11 cellular contexts compared by ENCODE assay signal in genomic region chr2:64405476-64406406, GRCh38. TPM values are rescaled to one million over a fixed set of nuclear protein-coding genes. Genes with fewer than 3 reads are reported as not detected.
DNase-seq lines count a peak whose midpoint lies in the region; ATAC-seq and TF ChIP-seq lines count a peak whose summit lies in the region.
"Had no signal": no experiment of that assay in that cellular context is flagged by ENCODE, and none has a peak within 500 bp of the region (broad histone marks: within the 10 kb centered on the region; RNA-seq: fewer than 3 reads in every experiment).

No MANE protein-coding gene starts in this region.

- H3K79me2 ChIP-seq in ACC112 (ENCODE audit: control insufficient read depth, insufficient read depth, low read length, unreplicated experiment), result no peaks in the 10 kb centered on the region

- TF ChIP-seq CTCF in endothelial cell (IDR thresholded peaks at IDR 0.05; ENCODE audit: unreplicated experiment) (no peak), testis (IDR thresholded peaks at IDR 0.05) (no peak)

- H3K36me3 Mint-ChIP-seq in endothelial cell (ENCODE audit: low read depth, unreplicated experiment), result no peaks in the 10 kb centered on the region
- H3K36me3 Mint-ChIP-seq: CD14-positive monocyte had no signal

- H2AFZ ChIP-seq in ACC112 (ENCODE audit: low read length, unreplicated experiment), result peak overlapping the region; percentile 63

- H3K4me1 Mint-ChIP-seq in endothelial cell (ENCODE audit: unreplicated experiment), result peaks cover 61% of the 10 kb centered on the region

- H3K4me3 ChIP-seq in ACC112 (ENCODE audit: low read depth, low read length), result peak overlapping the region; percentile 34; the same call in 1 of the 2 replicates
- H3K4me3 ChIP-seq in mucosa of rectum (ENCODE audit: low read length in 2 of 2), result peak overlapping the region; percentile 53 to 62
- no peak overlapping the region for H3K4me3 ChIP-seq in testis

- DNase-seq in M059J (ENCODE audit: low read depth), result peak; percentile 85
- DNase-seq in endothelial cell (ENCODE audit: low spot score), result no peak
- no peak for DNase-seq in testis
- DNase-seq in effector CD4-positive, alpha-beta T cell, result no peak
- DNase-seq in activated CD4-positive, CD25-positive, alpha-beta regulatory T cell (lab: John Stamatoyannopoulos, UW), result no peak
- DNase-seq: activated gamma-delta T cell treated with Interleukin-2 at 50 U/mL for 16 hours, NCI-H1694 had no signal

- H3K9me3 ChIP-seq in mucosa of rectum (ENCODE audit: control insufficient read depth in 2 of 2, low read length in 2 of 2) (no peaks in the 10 kb centered on the region), testis (no peaks in the 10 kb centered on the region)

- H3K9me3 Mint-ChIP-seq in endothelial cell (ENCODE audit: unreplicated experiment), result no peaks in the 10 kb centered on the region

- no peak for ATAC-seq in HG02623 (IDR thresholded peaks at IDR 0.05; ENCODE audit: unreplicated experiment)

- peak overlapping the region; percentile 34 to 61 for H3K9ac ChIP-seq in mucosa of rectum (ENCODE audit: low read depth in 1 of 2, low read length in 2 of 2)

- peaks cover 6% of the 10 kb centered on the region for H3K27me3 Mint-ChIP-seq in endothelial cell (ENCODE audit: unreplicated experiment)

- H3K4me1 ChIP-seq in ACC112 (ENCODE audit: control insufficient read depth, insufficient read depth, low read length, unreplicated experiment) (peaks cover 53% of the 10 kb centered on the region), mucosa of rectum (ENCODE audit: control insufficient read depth in 2 of 2, insufficient read depth in 2 of 2, low read length in 2 of 2) (peaks cover 58 to 59% of the 10 kb centered on the region in 2 donors), testis (peaks cover 32% of the 10 kb centered on the region)

- H3K27ac ChIP-seq in ACC112 (ENCODE audit: low read depth, low read length) (peak overlapping the region; percentile 92), mucosa of rectum (ENCODE audit: low read depth in 2 of 2, low read length in 2 of 2) (peak overlapping the region; percentile 89 to 93), testis (peak overlapping the region in 1 of 2 donors; percentile 8)

- intact Hi-C loops in testis (cut with DNase I; ENCODE audit: low total_unique reads), result no loop called here

- H3K27me3 ChIP-seq in ACC112 (ENCODE audit: insufficient read depth, low read length), result peaks cover 14% of the 10 kb centered on the region
- no peaks in the 10 kb centered on the region for H3K27me3 ChIP-seq in mucosa of rectum (ENCODE audit: control insufficient read depth in 2 of 2, insufficient read depth in 2 of 2, low read length in 2 of 2)
- no peaks in the 10 kb centered on the region for H3K27me3 ChIP-seq in testis

- no peak for TF ChIP-seq POLR2A in testis (IDR thresholded peaks at IDR 0.05)

- H3K4me3 Mint-ChIP-seq in endothelial cell (ENCODE audit: unreplicated experiment), result no peak overlapping the region

- 61 to 74% methylated on average over 9 to 12 of the region's 12 CpGs for WGBS in testis, 2 donors

- H3K27ac Mint-ChIP-seq in endothelial cell (ENCODE audit: unreplicated experiment), result peak overlapping the region; percentile 100
- H3K27ac Mint-ChIP-seq: CD14-positive monocyte had no signal

- H3K36me3 ChIP-seq in ACC112 (ENCODE audit: insufficient read depth, low read length) (no peaks in the 10 kb centered on the region), mucosa of rectum (ENCODE audit: control insufficient read depth in 2 of 2, insufficient read depth in 2 of 2, low read length in 2 of 2) (no peaks in the 10 kb centered on the region), testis (ENCODE audit: low read depth, missing control alignments) (no peaks in the 10 kb centered on the region)

RNA-seq across cellular contexts. Expression of gene LGALSL, which starts 48.2 kb away (rescaled TPM):
- total RNA-seq in M059J (2014; rRNA removed; shearing (Covaris generic)), result 0.34 and 5.0 TPM in 2 replicates
- 30.2 TPM for total RNA-seq in endothelial cell (ENCODE audit: unreplicated experiment)
- total RNA-seq in testis, result 10 to 100 TPM; 10.8 to 13.4 TPM
- 11.3 TPM for polyA plus RNA-seq in testis (ENCODE audit: insufficient read depth, low read depth, low replicate concordance)

Comparison
In these comparisons a context has a peak if more than half of its experiments do, and no peak if none do; other contexts are left out.
1. H3K4me3 ChIP-seq: peak in ACC112 (single experiment) and mucosa of rectum (2 of 2); none in testis (0 of 2).